11 cellular contexts compared by ENCODE assay signal in the genomic region with DNA sequence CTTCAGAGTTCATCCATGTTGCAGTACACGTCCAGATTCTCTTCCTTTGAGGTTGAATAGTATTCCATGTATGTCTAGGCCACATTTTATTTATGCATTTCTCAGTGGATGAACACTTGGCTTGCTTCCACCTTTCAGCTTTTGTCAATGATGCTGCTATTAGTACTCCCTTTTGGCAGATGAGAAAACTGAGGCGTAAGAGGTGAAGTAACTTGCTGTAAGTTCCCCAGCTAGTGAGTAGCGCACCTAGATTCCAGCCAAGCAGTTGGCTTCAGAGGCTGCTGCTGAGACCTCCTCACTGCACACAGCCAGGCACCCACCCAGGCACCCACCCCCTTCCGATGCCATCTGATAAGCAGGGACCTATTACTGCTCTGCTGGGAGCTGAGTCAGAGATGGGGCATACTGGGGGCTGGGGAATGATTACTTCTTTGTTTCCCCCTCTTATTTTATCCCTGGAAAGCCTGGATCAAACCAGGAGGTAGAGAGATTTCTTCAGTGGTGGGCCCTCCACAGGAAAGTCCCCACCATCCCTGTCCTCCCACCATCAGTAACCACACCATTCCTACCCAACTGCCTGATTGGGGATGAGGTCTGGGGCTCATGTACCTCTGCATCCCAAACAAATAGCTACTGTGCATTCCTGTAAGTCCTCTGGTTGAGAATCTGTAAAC.
DNase-seq lines count a peak whose midpoint lies in the region; ATAC-seq and TF ChIP-seq lines count a peak whose summit lies in the region.
"Had no signal": no experiment of that assay in that cellular context is flagged by ENCODE, and none has a peak within 500 bp of the region (broad histone marks: within the 10 kb centered on the region; RNA-seq: fewer than 3 reads in every experiment).

No MANE protein-coding gene starts in this region.

- H3K36me3 Mint-ChIP-seq in CD4-positive, alpha-beta T cell (ENCODE audit: low read depth), result no peaks in the 10 kb centered on the region
- H3K36me3 Mint-ChIP-seq in activated naive CD8-positive, alpha-beta T cell treated with anti-CD3 and anti-CD28 coated beads for 36 hours, result peaks cover 4% of the 10 kb centered on the region
- H3K36me3 Mint-ChIP-seq in nephron (ENCODE audit: low read depth), result no peaks in the 10 kb centered on the region
- H3K36me3 Mint-ChIP-seq in type B pancreatic cell, result no peaks in the 10 kb centered on the region

- CTCF ChIA-PET in CD4-positive, alpha-beta T cell (lab: Charles Lee), result no interaction called here

- TF ChIP-seq CTCF in CD4-positive, alpha-beta T cell (IDR thresholded peaks at IDR 0.05), result no peak
- TF ChIP-seq CTCF in HL-60 (IDR thresholded peaks at IDR 0.05; ENCODE audit: insufficient read depth, low read length) (no peak), nephron (IDR thresholded peaks at IDR 0.05; ENCODE audit: unreplicated experiment in 3 of 3) (no peak), type B pancreatic cell (conservative IDR thresholded peaks at IDR 0.05) (no peak)

- no peaks in the 10 kb centered on the region for H3K27me3 Mint-ChIP-seq in CD4-positive, alpha-beta T cell
- no peaks in the 10 kb centered on the region for H3K27me3 Mint-ChIP-seq in activated naive CD8-positive, alpha-beta T cell treated with anti-CD3 and anti-CD28 coated beads for 36 hours
- H3K27me3 Mint-ChIP-seq in nephron (ENCODE audit: low read depth) (peaks cover 3% of the 10 kb centered on the region), type B pancreatic cell (peaks cover 5% of the 10 kb centered on the region)

- POLR2A ChIA-PET in CD4-positive, alpha-beta T cell (lab: Charles Lee), result interaction anchor here (1.2 kb wide), 1 partner anchor 180 kb away, joined by 5 read pairs; no protein-coding TSS in a partner anchor

- no peak for DNase-seq in CD4-positive, alpha-beta T cell
- DNase-seq in HL-60 (ENCODE audit: low read depth in 1 of 2, low spot score in 1 of 2) (no peak), type B pancreatic cell (ENCODE audit: extremely low spot score, unreplicated experiment) (no peak), NCI-H187 (lab: John Stamatoyannopoulos, UW) (no peak), NCI-H1092 (lab: John Stamatoyannopoulos, UW) (no peak)
- no peak for DNase-seq in activated naive CD8-positive, alpha-beta T cell treated with anti-CD3 and anti-CD28 coated beads for 36 hours
- DNase-seq in activated effector memory CD4-positive, alpha-beta T cell treated with Interleukin-2 at 50 U/mL for 16 hours, result no peak
- DNase-seq: activated naive CD4-positive, alpha-beta T cell treated with Interleukin-2 at 50 U/mL for 16 hours; NCI-H1694 treated with DMSO at 0.1 percent for 48 hours; stimulated activated naive CD4-positive, alpha-beta T cell treated with Interleukin-2 at 50 U/mL for 16 hours had no signal

- H3K27me3 ChIP-seq in CD4-positive, alpha-beta T cell (ENCODE audit: control insufficient read depth, insufficient read depth, low read length), result no peaks in the 10 kb centered on the region
- H3K27me3 ChIP-seq in HL-60 (ENCODE audit: insufficient read depth, poor library complexity, severe bottlenecking), result no peaks in the 10 kb centered on the region

- intact Hi-C loops in CD4-positive, alpha-beta T cell (cut with DNase I, micrococcal nuclease), result loop anchor here in 1 of 2 experiments (10.0 kb wide), 1 partner anchor 263 kb away; no protein-coding TSS in a partner anchor

- H3K4me3 Mint-ChIP-seq in CD4-positive, alpha-beta T cell, result no peak overlapping the region
- no peak overlapping the region for H3K4me3 Mint-ChIP-seq in activated naive CD8-positive, alpha-beta T cell treated with anti-CD3 and anti-CD28 coated beads for 36 hours
- no peak overlapping the region for H3K4me3 Mint-ChIP-seq in nephron
- no peak overlapping the region for H3K4me3 Mint-ChIP-seq in type B pancreatic cell

- no peaks in the 10 kb centered on the region for H3K9me3 ChIP-seq in CD4-positive, alpha-beta T cell (ENCODE audit: control insufficient read depth, low read length)

- peak overlapping the region; percentile 81 for H3K27ac Mint-ChIP-seq in CD4-positive, alpha-beta T cell
- peak overlapping the region; percentile 22 for H3K27ac Mint-ChIP-seq in activated naive CD8-positive, alpha-beta T cell treated with anti-CD3 and anti-CD28 coated beads for 36 hours
- H3K27ac Mint-ChIP-seq in nephron (peak overlapping the region in 2 of 3 experiments; percentile 74 to 80), type B pancreatic cell (no peak overlapping the region)

- no peak for ATAC-seq in CD4-positive, alpha-beta T cell (ENCODE audit: poor library complexity)

- no peak overlapping the region for H3K27ac ChIP-seq in CD4-positive, alpha-beta T cell (ENCODE audit: low read depth, low read length)
- peak overlapping the region; percentile 58 for H3K27ac ChIP-seq in HL-60 (replicated peaks)

- peaks cover 17% of the 10 kb centered on the region for H3K4me1 Mint-ChIP-seq in CD4-positive, alpha-beta T cell (ENCODE audit: low read depth)
- H3K4me1 Mint-ChIP-seq in activated naive CD8-positive, alpha-beta T cell treated with anti-CD3 and anti-CD28 coated beads for 36 hours, result peaks cover 23% of the 10 kb centered on the region
- no peaks in the 10 kb centered on the region for H3K4me1 Mint-ChIP-seq in nephron
- H3K4me1 Mint-ChIP-seq in type B pancreatic cell (ENCODE audit: unreplicated experiment), result peaks cover 10% of the 10 kb centered on the region

- no peak overlapping the region for H3K4me3 ChIP-seq in HL-60 (replicated peaks; ENCODE audit: insufficient read depth, low read length)

- H3K9me3 Mint-ChIP-seq in CD4-positive, alpha-beta T cell, result no peaks in the 10 kb centered on the region
- no peaks in the 10 kb centered on the region for H3K9me3 Mint-ChIP-seq in activated naive CD8-positive, alpha-beta T cell treated with anti-CD3 and anti-CD28 coated beads for 36 hours
- H3K9me3 Mint-ChIP-seq in nephron (peaks cover 6% of the 10 kb centered on the region), type B pancreatic cell (no peaks in the 10 kb centered on the region)
